In the genomic region with DNA sequence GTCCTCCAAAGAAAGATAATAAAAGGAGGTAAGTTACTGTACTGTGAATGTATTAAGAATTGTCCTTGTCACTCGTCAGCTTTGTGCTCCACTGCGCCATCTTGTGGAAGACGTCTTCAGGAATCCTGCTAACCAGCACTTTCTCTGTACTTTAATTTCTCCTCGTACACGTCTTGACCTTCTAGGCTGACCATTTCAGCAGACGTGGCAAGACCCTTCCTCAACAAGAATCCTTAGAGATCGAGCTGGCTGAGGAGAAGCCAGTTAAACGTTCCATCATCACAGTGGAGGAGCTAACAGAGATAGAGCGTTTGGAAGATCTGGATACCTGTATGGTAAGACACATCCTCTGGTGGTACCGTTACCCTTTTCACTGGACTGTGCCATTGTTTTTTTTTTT, we compare ENCODE assay signal across 8 cellular contexts.
DNase-seq lines count a peak whose midpoint lies in the region; ATAC-seq and TF ChIP-seq lines count a peak whose summit lies in the region.

No MANE protein-coding gene starts in this region.

- ATAC-seq in naive B cell (ENCODE audit: low read depth in 2 of 2) (peak in 1 of 2 donors; percentile 52), GM21423 (IDR thresholded peaks at IDR 0.05; ENCODE audit: unreplicated experiment) (no peak)

- no peak overlapping the region for H3K9ac ChIP-seq in OCI-LY1 (ENCODE audit: low read length)

- H3K27ac ChIP-seq in OCI-LY1 (ENCODE audit: low read depth, low read length, poor library complexity, severe bottlenecking), result no peak overlapping the region

- H3K4me1 Mint-ChIP-seq in naive B cell, result peaks cover 10 to 19% (median 11%) of the 10 kb centered on the region in 3 donors

- H4K20me1 ChIP-seq in OCI-LY1 (ENCODE audit: insufficient read depth, low read length), result no peaks in the 10 kb centered on the region

- no peak overlapping the region for H3K4me3 Mint-ChIP-seq in naive B cell

- H3K36me3 ChIP-seq in OCI-LY1 (ENCODE audit: insufficient read depth, low read length), result peaks cover 8% of the 10 kb centered on the region; the same call in 1 of the 2 replicates

- peak; percentile 86 for TF ChIP-seq CTCF in OCI-LY1 (IDR thresholded peaks at IDR 0.05; ENCODE audit: low read length)
- peak; percentile 93 for TF ChIP-seq CTCF in epithelial cell of proximal tubule (conservative IDR thresholded peaks at IDR 0.05; ENCODE audit: low read depth, low read length)

- no peak overlapping the region for H2AFZ ChIP-seq in OCI-LY1 (ENCODE audit: low read length)

- H3K9me3 Mint-ChIP-seq in naive B cell, result no peaks in the 10 kb centered on the region

- no peaks in the 10 kb centered on the region for H3K9me2 ChIP-seq in OCI-LY1 (ENCODE audit: low read depth, low read length)

- no peaks in the 10 kb centered on the region for H3K4me1 ChIP-seq in OCI-LY1 (ENCODE audit: insufficient read depth, low read length, severe bottlenecking)

- H3K4me3 ChIP-seq in OCI-LY1 (ENCODE audit: low read depth, low read length, poor library complexity, severe bottlenecking) (no peak overlapping the region), epithelial cell of proximal tubule (ENCODE audit: low read depth, low read length) (no peak overlapping the region)

- H3K27me3 ChIP-seq in OCI-LY1 (ENCODE audit: insufficient read depth, low read length), result no peaks in the 10 kb centered on the region

- H3K36me3 Mint-ChIP-seq in naive B cell, result no peaks in the 10 kb centered on the region

- no peaks in the 10 kb centered on the region for H3K79me2 ChIP-seq in OCI-LY1 (ENCODE audit: insufficient read depth, low read length)

- DNase-seq in Caki2 (ENCODE audit: low read depth) (peak; percentile 49), HT1080 (ENCODE audit: low read depth) (peak; percentile 44), activated T-cell treated with anti-CD3 and anti-CD28 coated beads for 1 hour (ENCODE audit: low read depth) (peak; percentile 82), epithelial cell of proximal tubule (ENCODE audit: low read depth) (peak; percentile 19), naive B cell (peak; percentile 51)
- peak; percentile 47 to 63 for DNase-seq in stimulated activated CD8-positive, alpha-beta memory T cell treated with anti-CD3 and anti-CD28 coated beads, Interleukin-7, amount 100 ng/mL, for 4 hours (ENCODE audit: low read depth in 2 of 2)

- peaks cover 3% of the 10 kb centered on the region; the same call in 1 of the 2 replicates for H3F3A ChIP-seq in OCI-LY1 (ENCODE audit: insufficient read depth, low read length)

- H3K27ac Mint-ChIP-seq in naive B cell, result peak overlapping the region in 1 of 6 donors; percentile 31

- H3K27me3 Mint-ChIP-seq in naive B cell, result no peaks in the 10 kb centered on the region

- H3K9me3 ChIP-seq in OCI-LY1 (ENCODE audit: low read length), result no peaks in the 10 kb centered on the region

- in situ Hi-C loops in Caki2 (cut with HindIII; ENCODE audit: low pct_unique_long_range_greater_than_20kb, low sequenced_read_pairs), result no loop called here

- H3K4me2 ChIP-seq in OCI-LY1 (ENCODE audit: low read length), result no peak overlapping the region

Comparison
In these comparisons a context has a peak if more than half of its experiments do, and no peak if none do; other contexts are left out.
1. DNase-seq: peak in every context shown above with its lines; median percentile 82 in activated T-cell treated with anti-CD3 and anti-CD28 coated beads for 1 hour; 55 in stimulated activated CD8-positive, alpha-beta memory T cell treated with anti-CD3 and anti-CD28 coated beads, Interleukin-7, amount 100 ng/mL, for 4 hours; 51 in naive B cell; 49 in Caki2; 44 in HT1080; 19 in epithelial cell of proximal tubule.